Comparison of ENCODE assay signal across 19 cellular contexts in genomic region chr9:123488683-123489321, GRCh38.
"Had no signal": no experiment of that assay in that cellular context is flagged by ENCODE, and none has a peak within 500 bp of the region (broad histone marks: within the 10 kb centered on the region; RNA-seq: fewer than 3 reads in every experiment).

No MANE protein-coding gene starts in this region.

- DNase-seq: cortex of kidney; effector memory CD4-positive, alpha-beta T cell; heart left ventricle; hippocampal formation; islet precursor cell; left lung; lower lobe of right lung; nephron progenitor cell; ovary; right cardiac atrium; stimulated activated CD4-positive, alpha-beta T cell treated with anti-CD3 and anti-CD28 coated beads, Interleukin-15, amount 100 ng/mL, for 24 hours; stimulated activated naive CD4-positive, alpha-beta T cell; stomach; transverse colon had no signal

- H3K27ac Mint-ChIP-seq: memory B cell had no signal

- ATAC-seq: esophagus mucosa, heart left ventricle, left lung, lower lobe of right lung, right cardiac atrium had no signal

- H3K4me3 ChIP-seq: heart left ventricle, left lung, lower lobe of right lung, ovary, stomach, thoracic aorta, transverse colon had no signal

- H3K27ac ChIP-seq: heart left ventricle, left lung, lower lobe of right lung, ovary, stomach, thoracic aorta, transverse colon had no signal

- H3K9me3 Mint-ChIP-seq: central memory CD8-positive, alpha-beta T cell; memory B cell; nephron progenitor cell had no signal

- H3K27me3 ChIP-seq: dorsolateral prefrontal cortex, heart left ventricle, left lung, ovary, stomach, transverse colon had no signal

- H3K36me3 ChIP-seq: heart left ventricle, left lung, lower lobe of right lung, ovary, stomach, thoracic aorta, transverse colon had no signal

- H3K4me1 ChIP-seq: heart left ventricle, left lung, lower lobe of right lung had no signal

- H3K4me3 Mint-ChIP-seq: central memory CD8-positive, alpha-beta T cell; memory B cell; nephron progenitor cell had no signal

- H3K4me1 Mint-ChIP-seq: central memory CD8-positive, alpha-beta T cell had no signal

- H3K27me3 Mint-ChIP-seq: central memory CD8-positive, alpha-beta T cell; memory B cell had no signal

- H3K9me3 ChIP-seq: heart left ventricle, left lung, lower lobe of right lung, ovary, stomach, thoracic aorta, transverse colon had no signal
